ENCODE assay signal across 12 cellular contexts in the genomic region with DNA sequence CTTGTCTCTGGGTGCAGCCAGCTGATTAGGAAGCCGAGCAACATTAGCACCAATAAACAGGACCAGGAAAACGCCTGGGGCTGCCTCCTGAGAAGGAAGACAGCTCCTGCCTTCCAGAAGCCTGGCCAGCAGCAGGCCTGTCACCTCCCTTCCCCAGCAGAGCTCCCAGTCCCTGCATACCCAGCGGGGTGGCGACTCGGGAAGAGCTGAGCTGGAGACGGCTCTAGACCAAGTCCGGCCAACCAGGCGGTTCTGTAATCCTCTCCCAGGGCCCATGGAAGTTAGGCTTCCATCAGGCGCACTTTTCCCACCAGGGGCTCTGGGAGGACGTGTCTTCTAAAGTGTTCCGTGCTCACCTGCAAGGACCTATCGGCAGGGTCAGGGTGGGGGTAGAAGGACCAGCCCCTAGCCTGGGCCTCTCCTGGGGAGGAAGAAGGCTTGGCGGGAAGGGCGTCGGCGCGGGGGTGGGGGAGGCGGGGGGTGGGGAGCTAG. TPM values are rescaled to one million over a fixed set of nuclear protein-coding genes. Genes with fewer than 3 reads are reported as not detected.
DNase-seq lines count a peak whose midpoint lies in the region; ATAC-seq and TF ChIP-seq lines count a peak whose summit lies in the region.
"Had no signal": no experiment of that assay in that cellular context is flagged by ENCODE, and none has a peak within 500 bp of the region (broad histone marks: within the 10 kb centered on the region; RNA-seq: fewer than 3 reads in every experiment).

No MANE protein-coding gene starts in this region.

- H3K4me1 Mint-ChIP-seq in Caco-2 (ENCODE audit: low read depth, unreplicated experiment): peaks cover 7% of the 10 kb centered on the region

- H3K36me3 Mint-ChIP-seq in Caco-2 (ENCODE audit: insufficient read depth, unreplicated experiment): peaks cover 10% of the 10 kb centered on the region

- H3K27ac Mint-ChIP-seq in Caco-2 (ENCODE audit: unreplicated experiment): peak overlapping the region; percentile 82

- peaks cover 3% of the 10 kb centered on the region for H3K27me3 Mint-ChIP-seq in Caco-2 (ENCODE audit: insufficient read depth, unreplicated experiment)

- no peak for TF ChIP-seq CTCF in Caco-2 (IDR thresholded peaks at IDR 0.05; ENCODE audit: insufficient read depth in 1 of 2, low read depth in 1 of 2, low read length in 1 of 2, severe bottlenecking in 1 of 2, unreplicated experiment in 1 of 2)
- TF ChIP-seq CTCF in right atrium auricular region (IDR thresholded peaks at IDR 0.05): no peak

- 4% methylated on average over 12 of the region's 18 CpGs for WGBS in HUES64

- H3K4me3 Mint-ChIP-seq in Caco-2 (ENCODE audit: unreplicated experiment): peak overlapping the region; percentile 79

- peak; percentile 69 to 84 for DNase-seq in Caco-2
- DNase-seq in right atrium auricular region (ENCODE audit: low spot score): no peak
- DNase-seq in H4 (ENCODE audit: low spot score): no peak
- DNase-seq: hippocampal formation, NCI-H748 treated with DMSO at 0.1 percent for 48 hours had no signal

- H3K9ac ChIP-seq in HUES64 (ENCODE audit: low read depth, low read length): no peak overlapping the region
- H3K9ac ChIP-seq in rectal smooth muscle tissue (ENCODE audit: low read length): no peak overlapping the region

- H3K36me3 ChIP-seq in Caco-2 (ENCODE audit: control insufficient read depth, insufficient read depth, low read length) (no peaks in the 10 kb centered on the region), HUES64 (ENCODE audit: insufficient read depth, low read length) (peaks cover 4% of the 10 kb centered on the region; the same call in 1 of the 2 replicates), right atrium auricular region (no peaks in the 10 kb centered on the region), rectal smooth muscle tissue (ENCODE audit: control insufficient read depth, insufficient read depth, low read length) (no peaks in the 10 kb centered on the region)
- H3K36me3 ChIP-seq: prostate gland had no signal

- POLR2A ChIA-PET in Caco-2 (lab: Charles Lee): interaction anchor here (0.7 to 2.3 kb wide), 4 partner anchors 11 to 1059 kb away, joined by 3 to 10 read pairs (median 5); no protein-coding TSS in a partner anchor

- no TSS peak for BruUV-seq in Caco-2 (replicated peaks; lab: Mats Ljungman, UMichigan)

- intact Hi-C loops in Caco-2 (cut with micrococcal nuclease; ENCODE audit: unreplicated experiment): no loop called here

- H3K9me3 Mint-ChIP-seq in Caco-2 (ENCODE audit: unreplicated experiment): no peaks in the 10 kb centered on the region

- H3K4me3 ChIP-seq in Caco-2 (ENCODE audit: low read depth, low read length) (peak overlapping the region; percentile 56), HUES64 (ENCODE audit: low read length) (peak overlapping the region; percentile 60), right atrium auricular region (peak overlapping the region; percentile 39 to 50), rectal smooth muscle tissue (ENCODE audit: low read length) (peak overlapping the region; percentile 32)

- H3K9me3 ChIP-seq in Caco-2: no peaks in the 10 kb centered on the region
- no peaks in the 10 kb centered on the region for H3K9me3 ChIP-seq in HUES64 (ENCODE audit: insufficient read depth, low read depth, low read length)
- H3K9me3 ChIP-seq in right atrium auricular region: no peaks in the 10 kb centered on the region
- H3K9me3 ChIP-seq: prostate gland had no signal

- H3K27me3 ChIP-seq in Caco-2 (replicated peaks; ENCODE audit: control insufficient read depth, insufficient read depth, low read length) (no peaks in the 10 kb centered on the region), HUES64 (ENCODE audit: insufficient read depth, low read length) (peaks cover 5% of the 10 kb centered on the region; the same call in 1 of the 2 replicates), right atrium auricular region (no peaks in the 10 kb centered on the region), rectal smooth muscle tissue (ENCODE audit: control insufficient read depth, insufficient read depth, low read length) (peaks cover 12% of the 10 kb centered on the region)

- H3K4me1 ChIP-seq in Caco-2: peaks cover 13% of the 10 kb centered on the region
- H3K4me1 ChIP-seq in HUES64 (ENCODE audit: insufficient read depth, low read length): peaks cover 4% of the 10 kb centered on the region
- peaks cover 0 to 20% of the 10 kb centered on the region in 2 donors for H3K4me1 ChIP-seq in right atrium auricular region
- no peaks in the 10 kb centered on the region for H3K4me1 ChIP-seq in rectal smooth muscle tissue (ENCODE audit: control insufficient read depth, insufficient read depth, low read length)
- H3K4me1 ChIP-seq: prostate gland had no signal

- H3K27ac ChIP-seq in HUES64 (ENCODE audit: low read depth, low read length) (peak overlapping the region; percentile 68; the same call in 1 of the 2 replicates), right atrium auricular region (peak overlapping the region; percentile 37 to 73), rectal smooth muscle tissue (ENCODE audit: low read depth, low read length) (no peak overlapping the region)
- H3K27ac ChIP-seq: prostate gland had no signal

- CTCF ChIA-PET in Caco-2 (lab: Charles Lee): interaction anchor here (0.6 to 1.1 kb wide), 6 partner anchors 9 to 338 kb away, joined by 3 to 7 read pairs (median 4); no protein-coding TSS in a partner anchor

- ATAC-seq in HG03520 (IDR thresholded peaks at IDR 0.05; ENCODE audit: unreplicated experiment): no peak
- ATAC-seq in HG03342 (IDR thresholded peaks at IDR 0.05; ENCODE audit: unreplicated experiment): no peak
- no peak for ATAC-seq in GM21717 (IDR thresholded peaks at IDR 0.05; ENCODE audit: unreplicated experiment)

RNA-seq across cellular contexts. Expression of a gene that starts 12.0 kb away (rescaled TPM):
- 161 and 164 TPM in 2 replicates for total RNA-seq in Caco-2 (2022)
- 41.0 TPM for polyA plus RNA-seq in HUES64 (2013, experiment 1 of 2)
- 41.9 TPM for polyA plus RNA-seq in HUES64 (2013, experiment 2 of 2)
- 100 to 1,000 TPM in 1 of 2 donors, 10 to 100 TPM in 1; 94.4 to 126 TPM for total RNA-seq in right atrium auricular region
- total RNA-seq in H4 (2014; rRNA removed; shearing (Covaris generic)): 11.4 and 14.4 TPM in 2 replicates

RNA-seq across cellular contexts. Expression of a gene that starts 25.9 kb away (rescaled TPM):
- 0.66 and 1.1 TPM in 2 replicates for total RNA-seq in Caco-2 (2022)
- 3.3 TPM for polyA plus RNA-seq in HUES64 (2013, experiment 1 of 2)
- polyA plus RNA-seq in HUES64 (2013, experiment 2 of 2): 4.2 TPM
- total RNA-seq in right atrium auricular region: not detected
- total RNA-seq in H4 (2014; rRNA removed; shearing (Covaris generic)): not detected in 2 replicates
- total RNA-seq: MCF 10A had no signal

Comparison
In these comparisons a context has a peak if more than half of its experiments do, and no peak if none do; other contexts are left out.
1. DNase-seq: peak in Caco-2 (2 of 2); none in right atrium auricular region (single experiment) and H4 (single experiment).
2. Peak in every context shown above with its lines, with median percentiles within 50 percentile points of each other: H3K4me3 ChIP-seq.